1 cellular context compared by ENCODE assay signal in the genomic region with DNA sequence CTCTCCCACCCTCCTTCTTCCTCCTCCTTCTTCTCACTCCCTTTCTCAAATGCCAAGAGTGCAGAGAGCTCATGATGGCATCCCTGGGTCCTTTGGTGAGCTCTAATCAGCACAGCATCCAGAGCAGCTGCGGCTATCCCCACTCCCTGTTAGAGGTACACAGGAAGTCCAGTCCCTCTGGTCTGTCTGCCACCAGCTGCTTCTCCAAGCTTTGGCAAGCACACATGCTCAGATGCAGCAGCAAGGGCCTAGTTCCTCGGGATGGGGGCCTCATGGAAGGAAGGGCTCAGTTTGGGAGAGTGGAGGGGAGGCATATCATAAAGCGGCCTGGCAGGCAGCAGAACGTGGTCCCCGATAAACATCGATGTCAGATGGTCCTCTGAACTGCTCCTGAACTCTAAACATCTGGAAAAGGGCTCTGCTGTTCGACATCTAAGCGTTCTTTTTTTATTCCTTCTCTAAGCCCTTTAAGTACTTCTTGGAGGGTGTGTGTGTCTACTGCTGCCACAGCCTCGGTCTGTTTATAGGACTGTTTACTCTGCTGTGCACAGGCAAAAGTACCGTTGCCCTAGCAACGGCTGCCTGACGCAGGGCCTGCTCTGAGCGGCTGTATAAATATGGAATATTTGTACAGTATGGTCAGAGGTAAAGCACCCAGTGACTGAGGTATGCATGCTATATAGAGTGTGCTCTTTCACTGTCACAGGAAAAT.
TF ChIP-seq lines count a peak whose summit lies in the region.

No MANE protein-coding gene starts in this region.

TF ChIP-seq in SK-N-SH, 30 proteins besides CTCF, POLR2A, EP300 and RAD21 (continued from another document):
- TF ChIP-seq, protein P1, sequence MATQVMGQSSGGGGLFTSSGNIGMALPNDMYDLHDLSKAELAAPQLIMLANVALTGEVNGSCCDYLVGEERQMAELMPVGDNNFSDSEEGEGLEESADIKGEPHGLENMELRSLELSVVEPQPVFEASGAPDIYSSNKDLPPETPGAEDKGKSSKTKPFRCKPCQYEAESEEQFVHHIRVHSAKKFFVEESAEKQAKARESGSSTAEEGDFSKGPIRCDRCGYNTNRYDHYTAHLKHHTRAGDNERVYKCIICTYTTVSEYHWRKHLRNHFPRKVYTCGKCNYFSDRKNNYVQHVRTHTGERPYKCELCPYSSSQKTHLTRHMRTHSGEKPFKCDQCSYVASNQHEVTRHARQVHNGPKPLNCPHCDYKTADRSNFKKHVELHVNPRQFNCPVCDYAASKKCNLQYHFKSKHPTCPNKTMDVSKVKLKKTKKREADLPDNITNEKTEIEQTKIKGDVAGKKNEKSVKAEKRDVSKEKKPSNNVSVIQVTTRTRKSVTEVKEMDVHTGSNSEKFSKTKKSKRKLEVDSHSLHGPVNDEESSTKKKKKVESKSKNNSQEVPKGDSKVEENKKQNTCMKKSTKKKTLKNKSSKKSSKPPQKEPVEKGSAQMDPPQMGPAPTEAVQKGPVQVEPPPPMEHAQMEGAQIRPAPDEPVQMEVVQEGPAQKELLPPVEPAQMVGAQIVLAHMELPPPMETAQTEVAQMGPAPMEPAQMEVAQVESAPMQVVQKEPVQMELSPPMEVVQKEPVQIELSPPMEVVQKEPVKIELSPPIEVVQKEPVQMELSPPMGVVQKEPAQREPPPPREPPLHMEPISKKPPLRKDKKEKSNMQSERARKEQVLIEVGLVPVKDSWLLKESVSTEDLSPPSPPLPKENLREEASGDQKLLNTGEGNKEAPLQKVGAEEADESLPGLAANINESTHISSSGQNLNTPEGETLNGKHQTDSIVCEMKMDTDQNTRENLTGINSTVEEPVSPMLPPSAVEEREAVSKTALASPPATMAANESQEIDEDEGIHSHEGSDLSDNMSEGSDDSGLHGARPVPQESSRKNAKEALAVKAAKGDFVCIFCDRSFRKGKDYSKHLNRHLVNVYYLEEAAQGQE (IDR thresholded peaks at IDR 0.05; ENCODE audit: low read depth, low read length): no peak
